ENCODE assay signal across 36 cellular contexts in genomic region chr1:198867182-198867581, GRCh38.
"Had no signal": no experiment of that assay in that cellular context is flagged by ENCODE, and none has a peak within 500 bp of the region (broad histone marks: within the 10 kb centered on the region; RNA-seq: fewer than 3 reads in every experiment).

No MANE protein-coding gene starts in this region.

- DNase-seq: activated CD4-positive, alpha-beta memory T cell treated with anti-CD3 and anti-CD28 coated beads, Interleukin-2, amount 10 ng/mL, durations not matched to agents 7 days and 5 days; activated CD4-positive, alpha-beta T cell treated with anti-CD3 and anti-CD28 coated beads for 1 hour; activated CD4-positive, alpha-beta T cell treated with anti-CD3 and anti-CD28 coated beads for 48 hours; activated CD4-positive, CD25-positive, alpha-beta regulatory T cell; activated CD8-positive, alpha-beta memory T cell treated with anti-CD3 and anti-CD28 coated beads for 24 hours; activated CD8-positive, alpha-beta memory T cell treated with anti-CD3 and anti-CD28 coated beads, Interleukin-2, amount 10 ng/mL, durations not matched to agents 7 days and 5 days; activated CD8-positive, alpha-beta memory T cell treated with anti-CD3 and anti-CD28 coated beads, Interleukin-2, amount 50 U/mL, for 48 hours; activated effector memory CD4-positive, alpha-beta T cell treated with Interleukin-2 at 50 U/mL for 16 hours; activated naive CD4-positive, alpha-beta T cell treated with anti-CD3 and anti-CD28 coated beads, Interleukin-2, amount 10 ng/mL, durations not matched to agents 7 days and 5 days; activated naive CD8-positive, alpha-beta T cell treated with anti-CD3 and anti-CD28 coated beads for 36 hours; activated T-cell treated with anti-CD3 and anti-CD28 coated beads, Interleukin-2, amount 50 U/mL, for 48 hours; amygdala; caudate nucleus; cerebellar nuclear complex; NCI-H1092 treated with DMSO at 0.1 percent for 48 hours; NCI-H1417; NCI-H146; NCI-H187; NCI-H2029 treated with DMSO at 0.1 percent for 48 hours; NCI-H2107; NCI-H2171; NCI-H226; NCI-H446 treated with DMSO at 0.1 percent for 48 hours; NCI-H524; PC-9; SIG-M5; SW 1271; T-helper 1 cell; T-helper 2 cell; T-helper 9 cell; WERI-Rb-1 had no signal

- H3K27ac ChIP-seq: ascending aorta, breast epithelium, KMS-11, PC-9, RWPE1, WERI-Rb-1 had no signal

- H3K4me2 ChIP-seq: KMS-11, PC-9 had no signal

- H3K27me3 ChIP-seq: ascending aorta, breast epithelium had no signal

- H3K9ac ChIP-seq: KMS-11 had no signal

- ATAC-seq: activated CD8-positive, alpha-beta memory T cell treated with anti-CD3 and anti-CD28 coated beads, Interleukin-2, amount 10 ng/mL, durations not matched to agents 7 days and 5 days; Right ventricle myocardium inferior had no signal

- H3K4me3 ChIP-seq: ascending aorta, breast epithelium, PC-9 had no signal

- H3K9me3 ChIP-seq: ascending aorta, breast epithelium had no signal

- H3K36me3 ChIP-seq: ascending aorta, breast epithelium, WERI-Rb-1 had no signal

- H3K4me1 ChIP-seq: ascending aorta, breast epithelium had no signal

- H2AFZ ChIP-seq: PC-9 had no signal
